1 cellular context compared by ENCODE assay signal in the genomic region with DNA sequence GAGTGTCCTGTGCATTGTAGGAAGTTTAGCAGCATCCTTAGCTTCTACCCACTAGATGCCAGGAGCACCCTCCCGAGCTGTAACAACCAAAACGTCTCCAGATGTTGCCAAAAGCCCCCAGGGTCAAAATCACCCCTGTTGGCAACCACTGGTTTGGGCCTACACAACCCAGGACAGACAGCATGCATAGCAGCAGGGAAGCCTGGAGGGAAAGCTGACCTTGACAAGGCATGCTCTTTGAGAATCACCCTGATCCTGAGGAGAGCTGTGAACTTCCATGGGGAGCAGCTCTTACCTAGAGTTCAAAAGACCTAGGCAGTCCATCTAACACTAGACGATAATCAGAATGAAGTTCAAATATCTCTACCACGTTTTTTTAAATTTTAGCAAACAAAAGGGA.
TF ChIP-seq lines count a peak whose summit lies in the region.

No MANE protein-coding gene starts in this region.

TF ChIP-seq in HEK293, 187 proteins besides CTCF, POLR2A, EP300 and RAD21 (continued from another document):
- TF ChIP-seq, protein P1, sequence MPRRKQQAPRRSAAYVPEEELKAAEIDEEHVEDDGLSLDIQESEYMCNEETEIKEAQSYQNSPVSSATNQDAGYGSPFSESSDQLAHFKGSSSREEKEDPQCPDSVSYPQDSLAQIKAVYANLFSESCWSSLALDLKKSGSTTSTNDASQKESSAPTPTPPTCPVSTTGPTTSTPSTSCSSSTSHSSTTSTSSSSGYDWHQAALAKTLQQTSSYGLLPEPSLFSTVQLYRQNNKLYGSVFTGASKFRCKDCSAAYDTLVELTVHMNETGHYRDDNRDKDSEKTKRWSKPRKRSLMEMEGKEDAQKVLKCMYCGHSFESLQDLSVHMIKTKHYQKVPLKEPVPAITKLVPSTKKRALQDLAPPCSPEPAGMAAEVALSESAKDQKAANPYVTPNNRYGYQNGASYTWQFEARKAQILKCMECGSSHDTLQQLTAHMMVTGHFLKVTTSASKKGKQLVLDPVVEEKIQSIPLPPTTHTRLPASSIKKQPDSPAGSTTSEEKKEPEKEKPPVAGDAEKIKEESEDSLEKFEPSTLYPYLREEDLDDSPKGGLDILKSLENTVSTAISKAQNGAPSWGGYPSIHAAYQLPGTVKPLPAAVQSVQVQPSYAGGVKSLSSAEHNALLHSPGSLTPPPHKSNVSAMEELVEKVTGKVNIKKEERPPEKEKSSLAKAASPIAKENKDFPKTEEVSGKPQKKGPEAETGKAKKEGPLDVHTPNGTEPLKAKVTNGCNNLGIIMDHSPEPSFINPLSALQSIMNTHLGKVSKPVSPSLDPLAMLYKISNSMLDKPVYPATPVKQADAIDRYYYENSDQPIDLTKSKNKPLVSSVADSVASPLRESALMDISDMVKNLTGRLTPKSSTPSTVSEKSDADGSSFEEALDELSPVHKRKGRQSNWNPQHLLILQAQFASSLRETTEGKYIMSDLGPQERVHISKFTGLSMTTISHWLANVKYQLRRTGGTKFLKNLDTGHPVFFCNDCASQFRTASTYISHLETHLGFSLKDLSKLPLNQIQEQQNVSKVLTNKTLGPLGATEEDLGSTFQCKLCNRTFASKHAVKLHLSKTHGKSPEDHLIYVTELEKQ (tag by site-specific recombination; IDR thresholded peaks at IDR 0.05; ENCODE audit: borderline replicate concordance), result no peak
- TF ChIP-seq, protein P2, sequence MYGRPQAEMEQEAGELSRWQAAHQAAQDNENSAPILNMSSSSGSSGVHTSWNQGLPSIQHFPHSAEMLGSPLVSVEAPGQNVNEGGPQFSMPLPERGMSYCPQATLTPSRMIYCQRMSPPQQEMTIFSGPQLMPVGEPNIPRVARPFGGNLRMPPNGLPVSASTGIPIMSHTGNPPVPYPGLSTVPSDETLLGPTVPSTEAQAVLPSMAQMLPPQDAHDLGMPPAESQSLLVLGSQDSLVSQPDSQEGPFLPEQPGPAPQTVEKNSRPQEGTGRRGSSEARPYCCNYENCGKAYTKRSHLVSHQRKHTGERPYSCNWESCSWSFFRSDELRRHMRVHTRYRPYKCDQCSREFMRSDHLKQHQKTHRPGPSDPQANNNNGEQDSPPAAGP (tag by site-specific recombination; IDR thresholded peaks at IDR 0.05), result 0 out of 2 replicates have a peak, but pooled peaks have one; percentile 0
- no peak for TF ChIP-seq SP7 (tag by site-specific recombination; IDR thresholded peaks at IDR 0.05)
